Comparison of ENCODE assay signal across 7 cellular contexts in genomic region chr22:46734830-46735453, GRCh38. TPM values are rescaled to one million over a fixed set of nuclear protein-coding genes. Genes with fewer than 3 reads are reported as not detected.
DNase-seq lines count a peak whose midpoint lies in the region; ATAC-seq and TF ChIP-seq lines count a peak whose summit lies in the region.

No MANE protein-coding gene starts in this region.

- no peaks in the 10 kb centered on the region for H3K9me3 Mint-ChIP-seq in type B pancreatic cell

- H3K36me3 ChIP-seq in muscle layer of colon (ENCODE audit: insufficient read depth, low read length) = no peaks in the 10 kb centered on the region

- no peaks in the 10 kb centered on the region for H3K9me3 ChIP-seq in T-helper 17 cell (ENCODE audit: control insufficient read depth, low read length, poor library complexity, severe bottlenecking)
- H3K9me3 ChIP-seq in muscle layer of colon (ENCODE audit: low read length) = no peaks in the 10 kb centered on the region

- H3K4me3 ChIP-seq in muscle layer of colon (ENCODE audit: low read depth in 1 of 2, low read length in 2 of 2) = peak overlapping the region in 1 of 2 donors; percentile 70

- H3K4me3 Mint-ChIP-seq in T-helper 17 cell (peak overlapping the region; percentile 100), type B pancreatic cell (peak overlapping the region; percentile 97)

- H3K36me3 Mint-ChIP-seq in T-helper 17 cell (ENCODE audit: low read depth) (peaks cover 5% of the 10 kb centered on the region), type B pancreatic cell (no peaks in the 10 kb centered on the region)

- peaks cover 71% of the 10 kb centered on the region for H3K4me1 ChIP-seq in muscle layer of colon (ENCODE audit: insufficient read depth, low read length)

- H3K9ac ChIP-seq in muscle layer of colon (ENCODE audit: low read length) = no peak overlapping the region

- DNase-seq in T-helper 17 cell (peak; percentile 70 to 86 (median 83)), amniotic epithelial cell (ENCODE audit: low read depth) (peak; percentile 18), type B pancreatic cell (ENCODE audit: extremely low spot score, unreplicated experiment) (no peak)

- ATAC-seq in HG02852 (IDR thresholded peaks at IDR 0.05; ENCODE audit: unreplicated experiment) (peak; percentile 34), T-helper 17 cell (peak; percentile 65), GM18873 (IDR thresholded peaks at IDR 0.05; ENCODE audit: low FRiP score, unreplicated experiment) (no peak), HG03039 (IDR thresholded peaks at IDR 0.05; ENCODE audit: unreplicated experiment) (no peak)

- peak overlapping the region; percentile 47 for H3K27ac ChIP-seq in muscle layer of colon (ENCODE audit: low read depth, low read length)

- peaks cover 54% of the 10 kb centered on the region for H3K4me1 Mint-ChIP-seq in T-helper 17 cell
- H3K4me1 Mint-ChIP-seq in type B pancreatic cell (ENCODE audit: unreplicated experiment) = peaks cover 57% of the 10 kb centered on the region

- H3K27me3 Mint-ChIP-seq in T-helper 17 cell = no peaks in the 10 kb centered on the region
- H3K27me3 Mint-ChIP-seq in type B pancreatic cell = no peaks in the 10 kb centered on the region

- H3K27ac Mint-ChIP-seq in T-helper 17 cell (peak overlapping the region; percentile 99), type B pancreatic cell (peak overlapping the region; percentile 53)

- no peak for TF ChIP-seq CTCF in type B pancreatic cell (conservative IDR thresholded peaks at IDR 0.05)

- no peaks in the 10 kb centered on the region for H3K27me3 ChIP-seq in muscle layer of colon (ENCODE audit: control insufficient read depth in 1 of 2, insufficient read depth in 2 of 2, low read length in 2 of 2)

RNA-seq across cellular contexts. Expression of gene CERK, which starts 3.1 kb away (rescaled TPM):
- 100 to 1,000 TPM; 164 to 174 TPM for total RNA-seq in T-helper 17 cell
- total RNA-seq in type B pancreatic cell (ENCODE audit: low replicate concordance) = 43.3 and 67.5 TPM in 2 replicates

RNA-seq across cellular contexts. Expression of gene TBC1D22A, which starts 27.5 kb away (rescaled TPM):
- total RNA-seq in T-helper 17 cell = 10 to 100 TPM; 42.1 to 43.8 TPM
- total RNA-seq in type B pancreatic cell (ENCODE audit: low replicate concordance) = 16.2 and 24.6 TPM in 2 replicates

Comparison
In these comparisons a context has a peak if more than half of its experiments do, and no peak if none do; other contexts are left out.
1. ATAC-seq: peak in HG02852 (single experiment) and T-helper 17 cell (single experiment); none in GM18873 (single experiment) and HG03039 (single experiment).